ENCODE assay signal across 14 cellular contexts in the genomic region with DNA sequence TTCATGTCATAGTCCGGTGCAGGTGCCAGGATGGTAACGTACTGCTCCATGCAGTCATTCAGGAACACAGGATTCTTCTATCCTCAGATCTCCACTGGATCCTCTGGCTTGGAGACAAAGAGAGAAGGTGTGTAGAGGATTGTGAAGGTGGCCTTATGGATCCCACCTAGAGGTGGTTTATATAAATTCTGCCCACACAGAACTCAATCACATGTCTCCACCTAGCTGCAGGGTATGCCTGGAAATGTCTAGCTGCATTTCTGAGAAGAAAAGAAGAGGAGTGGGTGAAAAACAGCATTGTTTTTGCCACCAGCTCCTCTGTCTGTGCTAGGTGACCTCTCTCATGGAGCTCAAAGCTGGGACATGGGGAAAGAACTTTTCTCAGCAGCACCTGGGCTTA.
"Had no signal": no experiment of that assay in that cellular context is flagged by ENCODE, and none has a peak within 500 bp of the region (broad histone marks: within the 10 kb centered on the region; RNA-seq: fewer than 3 reads in every experiment).

No MANE protein-coding gene starts in this region.

- H3K27ac ChIP-seq: adrenal gland, upper lobe of left lung, VCaP had no signal

- H3K36me3 ChIP-seq: adrenal gland, upper lobe of left lung had no signal

- H3K27me3 ChIP-seq: adrenal gland, upper lobe of left lung had no signal

- H3K4me1 ChIP-seq: adrenal gland, upper lobe of left lung had no signal

- ATAC-seq: activated CD8-positive, alpha-beta T cell treated with anti-CD3 and anti-CD28 coated beads, Interleukin-2, amount 10 ng/mL, durations not matched to agents 7 days and 5 days had no signal

- DNase-seq: activated CD4-positive, alpha-beta T cell treated with anti-CD3 and anti-CD28 coated beads for 48 hours; activated CD8-positive, alpha-beta memory T cell treated with anti-CD3 and anti-CD28 coated beads, Interleukin-2, amount 50 U/mL, for 48 hours; activated CD8-positive, alpha-beta T cell treated with anti-CD3 and anti-CD28 coated beads, Interleukin-2, amount 10 ng/mL, durations not matched to agents 7 days and 5 days; activated naive CD4-positive, alpha-beta T cell treated with anti-CD3 and anti-CD28 coated beads, Interleukin-2, amount 10 ng/mL, durations not matched to agents 7 days and 5 days; adrenal gland; dermis blood vessel endothelial cell; erythroblast; hypothalamus; kidney glomerular epithelial cell; mesendoderm; stimulated activated CD4-positive, alpha-beta T cell treated with anti-CD3 and anti-CD28 coated beads, Interleukin-2, amount 100 ng/mL, for 48 hours; stimulated activated naive CD4-positive, alpha-beta T cell treated with Interleukin-2 at 50 U/mL for 16 hours; upper lobe of left lung had no signal

- H3K4me3 ChIP-seq: adrenal gland, upper lobe of left lung had no signal

- H3K9me3 ChIP-seq: adrenal gland, upper lobe of left lung had no signal
